ENCODE assay signal across 8 cellular contexts in genomic region chr5:154755361-154756202, GRCh38. TPM values are rescaled to one million over a fixed set of nuclear protein-coding genes. Genes with fewer than 3 reads are reported as not detected.
DNase-seq lines count a peak whose midpoint lies in the region; ATAC-seq and TF ChIP-seq lines count a peak whose summit lies in the region.

TSS of gene LARP1 (plus strand) at chr5:154755377. CDS start at chr5:154755758, 381 bp downstream.

- peaks cover 57% of the 10 kb centered on the region for H3K4me1 Mint-ChIP-seq in CD4-positive, alpha-beta T cell (ENCODE audit: low read depth)
- peaks cover 43% of the 10 kb centered on the region for H3K4me1 Mint-ChIP-seq in activated CD8-positive, alpha-beta T cell treated with anti-CD3 and anti-CD28 coated beads for 36 hours (ENCODE audit: low read depth)

- H3K4me2 ChIP-seq in neural cell (ENCODE audit: low read length), result peak within 1 kb of the TSS; percentile 70

- H4K20me1 ChIP-seq in neural cell (ENCODE audit: insufficient read depth), result peaks cover 9% of the 10 kb centered on the region

- peak within 1 kb of the TSS; percentile 92 for H3K27ac ChIP-seq in CD4-positive, alpha-beta T cell (ENCODE audit: low read depth, low read length)
- H3K27ac ChIP-seq in neural cell (ENCODE audit: low read length), result peak within 1 kb of the TSS; percentile 87

- H3F3A ChIP-seq in neural cell (ENCODE audit: insufficient read depth, low read length, poor library complexity, severe bottlenecking), result no peaks in the 10 kb centered on the region

- H3K9me3 ChIP-seq in CD4-positive, alpha-beta T cell (ENCODE audit: control insufficient read depth, low read length), result no peaks in the 10 kb centered on the region
- H3K9me3 ChIP-seq in neural cell (ENCODE audit: low read length), result no peaks in the 10 kb centered on the region

- H2AFZ ChIP-seq in neural cell (ENCODE audit: low read depth, low read length), result peak within 1 kb of the TSS; percentile 56

- H3K79me2 ChIP-seq in neural cell (replicated peaks; ENCODE audit: insufficient read depth, low read length), result peaks cover 47% of the 10 kb centered on the region

- no peaks in the 10 kb centered on the region for H3K9me3 Mint-ChIP-seq in CD4-positive, alpha-beta T cell
- H3K9me3 Mint-ChIP-seq in activated CD8-positive, alpha-beta T cell treated with anti-CD3 and anti-CD28 coated beads for 36 hours, result no peaks in the 10 kb centered on the region

- no peaks in the 10 kb centered on the region for H3K36me3 ChIP-seq in neural cell (ENCODE audit: insufficient read depth, low read length)

- TF ChIP-seq CTCF in CD4-positive, alpha-beta T cell (IDR thresholded peaks at IDR 0.05), result no peak
- TF ChIP-seq CTCF in activated CD8-positive, alpha-beta T cell treated with anti-CD3 and anti-CD28 coated beads for 36 hours (IDR thresholded peaks at IDR 0.05), result no peak
- TF ChIP-seq CTCF in fibroblast of the aortic adventitia (IDR thresholded peaks at IDR 0.05; ENCODE audit: insufficient read depth, low read length), result no peak
- no peak for TF ChIP-seq CTCF in neural cell (IDR thresholded peaks at IDR 0.05; ENCODE audit: poor library complexity, severe bottlenecking)

- no peak for TF ChIP-seq EP300 in neural cell (conservative IDR thresholded peaks at IDR 0.05; ENCODE audit: poor library complexity, severe bottlenecking)

- DNase-seq in CD4-positive, alpha-beta T cell, result peak in 4 of 10 experiments; percentile 16 to 32 (median 21)
- DNase-seq in HuH-7.5 (ENCODE audit: low spot score) (peak; percentile 53), fibroblast of the aortic adventitia (ENCODE audit: low read depth) (no peak), 8988T (no peak), epidermal melanocyte (ENCODE audit: insufficient read length, low spot score) (no peak)
- DNase-seq in activated CD8-positive, alpha-beta T cell treated with anti-CD3 and anti-CD28 coated beads for 36 hours, result peak; percentile 36

- H3K27ac Mint-ChIP-seq in CD4-positive, alpha-beta T cell, result peak within 1 kb of the TSS; percentile 93
- H3K27ac Mint-ChIP-seq in activated CD8-positive, alpha-beta T cell treated with anti-CD3 and anti-CD28 coated beads for 36 hours, result peak within 1 kb of the TSS; percentile 99

- CTCF ChIA-PET in CD4-positive, alpha-beta T cell (lab: Charles Lee), result no interaction called here
- CTCF ChIA-PET in activated CD8-positive, alpha-beta T cell treated with anti-CD3 and anti-CD28 coated beads for 36 hours (lab: Charles Lee), result no interaction called here

- peak within 1 kb of the TSS; percentile 93 for H3K9ac ChIP-seq in neural cell (ENCODE audit: low read length)

- H3K4me3 ChIP-seq in fibroblast of the aortic adventitia (ENCODE audit: low read depth, low read length), result peak within 1 kb of the TSS; percentile 83
- peak within 1 kb of the TSS; percentile 96 for H3K4me3 ChIP-seq in neural cell (ENCODE audit: low read length)

- TF ChIP-seq RAD21 in neural cell (conservative IDR thresholded peaks at IDR 0.05), result no peak

- intact Hi-C loops in CD4-positive, alpha-beta T cell (cut with DNase I, micrococcal nuclease), result loop anchor here (1.0 to 10.0 kb wide), 8 partner anchors 37 to 561 kb away; partner anchors contain the start of genes CNOT8 (in 2 of the 2), GALNT10 (in 1 of the 2) and MRPL22 (in 1 of the 2)
- intact Hi-C loops in activated CD8-positive, alpha-beta T cell treated with anti-CD3 and anti-CD28 coated beads for 36 hours (cut with micrococcal nuclease), result loop anchor here (2.0 kb wide), 2 partner anchors 103 to 105 kb away; partner anchors contain the start of gene CNOT8

- peak; percentile 5 for ATAC-seq in CD4-positive, alpha-beta T cell (ENCODE audit: poor library complexity)
- peak; percentile 10 for ATAC-seq in GM19395 (IDR thresholded peaks at IDR 0.05; ENCODE audit: unreplicated experiment)
- peak; percentile 1 for ATAC-seq in activated CD8-positive, alpha-beta T cell treated with anti-CD3 and anti-CD28 coated beads for 36 hours

- H3K36me3 Mint-ChIP-seq in CD4-positive, alpha-beta T cell (ENCODE audit: low read depth), result peaks cover 19% of the 10 kb centered on the region
- peaks cover 18% of the 10 kb centered on the region for H3K36me3 Mint-ChIP-seq in activated CD8-positive, alpha-beta T cell treated with anti-CD3 and anti-CD28 coated beads for 36 hours (ENCODE audit: low read depth)

- H3K4me3 Mint-ChIP-seq in CD4-positive, alpha-beta T cell, result peak within 1 kb of the TSS; percentile 94
- H3K4me3 Mint-ChIP-seq in activated CD8-positive, alpha-beta T cell treated with anti-CD3 and anti-CD28 coated beads for 36 hours, result peak within 1 kb of the TSS; percentile 97

- no peaks in the 10 kb centered on the region for H3K27me3 Mint-ChIP-seq in CD4-positive, alpha-beta T cell
- H3K27me3 Mint-ChIP-seq in activated CD8-positive, alpha-beta T cell treated with anti-CD3 and anti-CD28 coated beads for 36 hours, result no peaks in the 10 kb centered on the region

- no peaks in the 10 kb centered on the region for H3K27me3 ChIP-seq in CD4-positive, alpha-beta T cell (ENCODE audit: control insufficient read depth, insufficient read depth, low read length)
- H3K27me3 ChIP-seq in neural cell (ENCODE audit: insufficient read depth, low read depth, low read length), result no peaks in the 10 kb centered on the region

- H3K9me2 ChIP-seq in neural cell (ENCODE audit: insufficient read depth, low read length), result no peaks in the 10 kb centered on the region

- POLR2A ChIA-PET in CD4-positive, alpha-beta T cell (lab: Charles Lee), result interaction anchor here (1.3 kb wide), 1 partner anchor 103 kb away, joined by 7 read pairs; the partner anchor contains the start of gene CNOT8
- POLR2A ChIA-PET in activated CD8-positive, alpha-beta T cell treated with anti-CD3 and anti-CD28 coated beads for 36 hours (lab: Charles Lee), result no interaction called here

TF ChIP-seq in neural cell, 6 proteins besides CTCF, POLR2A, EP300 and RAD21:
- no peak for TF ChIP-seq REST (IDR thresholded peaks at IDR 0.05; ENCODE audit: borderline replicate concordance)
- peak; percentile 2 for TF ChIP-seq MXI1 (conservative IDR thresholded peaks at IDR 0.05; ENCODE audit: poor library complexity, severe bottlenecking)
- no peak for TF ChIP-seq POLR2AphosphoS5 (IDR thresholded peaks at IDR 0.05)

RNA-seq across cellular contexts. Expression of gene LARP1, which starts in this region (rescaled TPM):
- total RNA-seq in CD4-positive, alpha-beta T cell, result 10 to 100 TPM; 88.7 to 97.6 TPM
- total RNA-seq in activated CD8-positive, alpha-beta T cell treated with anti-CD3 and anti-CD28 coated beads for 36 hours, result 100 to 1,000 TPM; 214 to 218 TPM
- 66.8 and 114 TPM in 2 replicates for total RNA-seq in fibroblast of the aortic adventitia (ENCODE audit: low replicate concordance)
- 28.8 and 36.1 TPM in 2 replicates for polyA plus RNA-seq in neural cell
- polyA minus RNA-seq in neural cell, result 64.3 and 74.0 TPM in 2 replicates

Comparison
In these comparisons a context has a peak if more than half of its experiments do, and no peak if none do; other contexts are left out.
1. DNase-seq: peak in HuH-7.5 (single experiment) and activated CD8-positive, alpha-beta T cell treated with anti-CD3 and anti-CD28 coated beads for 36 hours (single experiment); none in fibroblast of the aortic adventitia (single experiment), 8988T (single experiment) and epidermal melanocyte (single experiment).
2. Peak in every context shown above with its lines, with median percentiles within 50 percentile points of each other: ATAC-seq.